8 cellular contexts compared by ENCODE assay signal in the genomic region with DNA sequence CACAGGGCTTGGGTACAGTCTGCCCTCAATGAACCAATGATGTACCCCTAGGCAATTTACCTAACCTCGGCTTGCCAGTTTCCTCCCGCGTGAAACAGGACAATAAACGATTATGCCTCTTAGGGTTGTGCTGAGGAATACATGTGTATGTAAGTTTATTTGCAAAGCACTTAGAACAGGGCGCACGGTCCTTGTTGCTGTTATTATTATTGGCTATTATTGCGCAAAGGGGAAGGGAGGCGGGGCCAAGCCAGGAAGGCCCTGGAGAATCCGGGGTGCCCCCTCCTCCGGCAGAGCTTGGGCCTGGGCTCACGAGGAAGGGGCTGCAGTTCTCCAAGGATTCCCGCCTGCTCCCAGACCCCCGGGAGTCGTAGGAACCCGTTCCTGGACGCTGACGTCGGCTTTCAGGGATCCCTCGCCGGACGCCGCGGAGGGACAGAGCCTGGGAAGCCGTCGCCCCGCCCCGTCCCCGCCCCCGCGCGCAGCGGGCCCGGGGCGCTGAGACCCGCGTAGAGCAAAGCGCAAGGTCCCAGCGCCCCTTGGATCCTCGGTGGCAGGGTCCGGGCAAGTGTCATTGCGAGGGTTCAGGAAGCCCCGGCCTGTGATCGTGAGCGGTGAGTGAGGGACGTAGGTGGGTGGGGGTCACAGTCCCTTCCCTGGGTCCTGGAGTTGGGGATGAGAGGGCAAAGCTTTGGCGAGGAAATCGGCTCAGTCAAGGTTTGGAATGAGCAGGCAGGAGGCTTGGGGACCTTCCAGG. TPM values are rescaled to one million over a fixed set of nuclear protein-coding genes. Genes with fewer than 3 reads are reported as not detected.
DNase-seq lines count a peak whose midpoint lies in the region; ATAC-seq, FAIRE-seq and TF ChIP-seq lines count a peak whose summit lies in the region.
"Had no signal": no experiment of that assay in that cellular context is flagged by ENCODE, and none has a peak within 500 bp of the region (broad histone marks: within the 10 kb centered on the region; RNA-seq: fewer than 3 reads in every experiment).

Gene TMEM91 (plus strand): TSS at position 293 of the 757 bp plus-strand sequence. CDS start 1,777 bp downstream, outside the sequence.

- H3K4me1 Mint-ChIP-seq in activated CD8-positive, alpha-beta T cell treated with anti-CD3 and anti-CD28 coated beads for 36 hours (ENCODE audit: low read depth): peaks cover 22% of the 10 kb centered on the region
- peaks cover 13% of the 10 kb centered on the region for H3K4me1 Mint-ChIP-seq in neural progenitor cell

- H4K20me1 ChIP-seq in neural progenitor cell (ENCODE audit: low read depth): no peaks in the 10 kb centered on the region

- peaks cover 2% of the 10 kb centered on the region for H3K36me3 Mint-ChIP-seq in activated CD8-positive, alpha-beta T cell treated with anti-CD3 and anti-CD28 coated beads for 36 hours (ENCODE audit: low read depth)
- H3K36me3 Mint-ChIP-seq in neural progenitor cell: peaks cover 2% of the 10 kb centered on the region

- no peaks in the 10 kb centered on the region for H3K79me2 ChIP-seq in neural progenitor cell (ENCODE audit: low read depth)

- CTCF ChIA-PET in activated CD8-positive, alpha-beta T cell treated with anti-CD3 and anti-CD28 coated beads for 36 hours (lab: Charles Lee): interaction anchor here (1.1 kb wide), 1 partner anchor 13 kb away, joined by 4 read pairs; the partner anchor contains the start of gene B9D2

- H2AFZ ChIP-seq in neural progenitor cell (replicated peaks): peak within 1 kb of the TSS; percentile 85

- peak within 1 kb of the TSS; percentile 60 for H3K4me3 Mint-ChIP-seq in activated CD8-positive, alpha-beta T cell treated with anti-CD3 and anti-CD28 coated beads for 36 hours
- H3K4me3 Mint-ChIP-seq in neural progenitor cell: peak within 1 kb of the TSS; percentile 77

- no peak for TF ChIP-seq CTCF in activated CD8-positive, alpha-beta T cell treated with anti-CD3 and anti-CD28 coated beads for 36 hours (IDR thresholded peaks at IDR 0.05)
- TF ChIP-seq CTCF in fibroblast of the aortic adventitia (IDR thresholded peaks at IDR 0.05; ENCODE audit: insufficient read depth, low read length) (no peak), neural progenitor cell (IDR thresholded peaks at IDR 0.05) (no peak)

- H3K27me3 Mint-ChIP-seq in activated CD8-positive, alpha-beta T cell treated with anti-CD3 and anti-CD28 coated beads for 36 hours: no peaks in the 10 kb centered on the region
- peaks cover 5% of the 10 kb centered on the region for H3K27me3 Mint-ChIP-seq in neural progenitor cell (ENCODE audit: insufficient read depth, low read depth)

- H3K27ac Mint-ChIP-seq in activated CD8-positive, alpha-beta T cell treated with anti-CD3 and anti-CD28 coated beads for 36 hours: peak within 1 kb of the TSS; percentile 20
- peak within 1 kb of the TSS; percentile 4 for H3K27ac Mint-ChIP-seq in neural progenitor cell

- no peaks in the 10 kb centered on the region for H3K27me3 ChIP-seq in neural progenitor cell
- H3K27me3 ChIP-seq: SJSA1 had no signal

- H3K4me1 ChIP-seq in neural progenitor cell: no peaks in the 10 kb centered on the region

- no peaks in the 10 kb centered on the region for H3K36me3 ChIP-seq in neural progenitor cell
- H3K36me3 ChIP-seq: SJSA1 had no signal

- DNase-seq in HTR-8/SVneo (ENCODE audit: insufficient read length, low spot score) (peak; percentile 35), fibroblast of the aortic adventitia (ENCODE audit: low read depth) (peak; percentile 26), neural progenitor cell (ENCODE audit: low spot score) (peak; percentile 84)
- DNase-seq in activated CD8-positive, alpha-beta T cell treated with anti-CD3 and anti-CD28 coated beads for 36 hours: no peak

- peak; percentile 28 for ATAC-seq in activated CD8-positive, alpha-beta T cell treated with anti-CD3 and anti-CD28 coated beads for 36 hours
- ATAC-seq in GM18870 (IDR thresholded peaks at IDR 0.05; ENCODE audit: unreplicated experiment): no peak
- no peak for ATAC-seq in HG02759 (IDR thresholded peaks at IDR 0.05; ENCODE audit: unreplicated experiment)
- no peak for ATAC-seq in HG03439 (IDR thresholded peaks at IDR 0.05; ENCODE audit: unreplicated experiment)

- peak within 1 kb of the TSS; percentile 83 for H3K4me2 ChIP-seq in neural progenitor cell

- no peaks in the 10 kb centered on the region for H3K9me3 ChIP-seq in neural progenitor cell (ENCODE audit: low read depth)
- H3K9me3 ChIP-seq: SJSA1 had no signal

- intact Hi-C loops in activated CD8-positive, alpha-beta T cell treated with anti-CD3 and anti-CD28 coated beads for 36 hours (cut with micrococcal nuclease): no loop called here

- H3K9me3 Mint-ChIP-seq in activated CD8-positive, alpha-beta T cell treated with anti-CD3 and anti-CD28 coated beads for 36 hours: no peaks in the 10 kb centered on the region
- H3K9me3 Mint-ChIP-seq in neural progenitor cell: no peaks in the 10 kb centered on the region

- no peaks in the 10 kb centered on the region for H3F3A ChIP-seq in neural progenitor cell (ENCODE audit: low read depth)

- H3K9ac ChIP-seq in neural progenitor cell: no peak within 1 kb of the TSS

- peak; percentile 31 for FAIRE-seq in HTR-8/SVneo (lab: Jason Lieb, UNC)

- no peak within 1 kb of the TSS for H3K27ac ChIP-seq in neural progenitor cell
- H3K27ac ChIP-seq: SJSA1 had no signal

- H3K4me3 ChIP-seq in fibroblast of the aortic adventitia (ENCODE audit: low read depth, low read length): peak within 1 kb of the TSS; percentile 66
- H3K4me3 ChIP-seq in neural progenitor cell: peak within 1 kb of the TSS; percentile 53
- H3K4me3 ChIP-seq: SJSA1 had no signal

- POLR2A ChIA-PET in activated CD8-positive, alpha-beta T cell treated with anti-CD3 and anti-CD28 coated beads for 36 hours (lab: Charles Lee): interaction anchor here (0.7 to 3.2 kb wide), 3 partner anchors 10 to 59 kb away, joined by 3 to 11 read pairs (median 6); partner anchors contain the start of gene TGFB1

RNA-seq across cellular contexts. Expression of gene TMEM91, which starts in this region (rescaled TPM):
- total RNA-seq in activated CD8-positive, alpha-beta T cell treated with anti-CD3 and anti-CD28 coated beads for 36 hours: 1 to 10 TPM; 8.9 to 9.1 TPM
- total RNA-seq in fibroblast of the aortic adventitia (ENCODE audit: low replicate concordance) (4.7 and 5.6 TPM in 2 replicates), neural progenitor cell (ENCODE audit: low replicate concordance) (4.5 and 10.7 TPM in 2 replicates)
